1 cellular context compared by ENCODE assay signal in genomic region chr5:59116231-59116900, GRCh38.
TF ChIP-seq lines count a peak whose summit lies in the region.

No MANE protein-coding gene starts in this region.

TF ChIP-seq in GM23338, 12 proteins besides CTCF, POLR2A, EP300 and RAD21 (continued from another document):
- TF ChIP-seq, protein P1, sequence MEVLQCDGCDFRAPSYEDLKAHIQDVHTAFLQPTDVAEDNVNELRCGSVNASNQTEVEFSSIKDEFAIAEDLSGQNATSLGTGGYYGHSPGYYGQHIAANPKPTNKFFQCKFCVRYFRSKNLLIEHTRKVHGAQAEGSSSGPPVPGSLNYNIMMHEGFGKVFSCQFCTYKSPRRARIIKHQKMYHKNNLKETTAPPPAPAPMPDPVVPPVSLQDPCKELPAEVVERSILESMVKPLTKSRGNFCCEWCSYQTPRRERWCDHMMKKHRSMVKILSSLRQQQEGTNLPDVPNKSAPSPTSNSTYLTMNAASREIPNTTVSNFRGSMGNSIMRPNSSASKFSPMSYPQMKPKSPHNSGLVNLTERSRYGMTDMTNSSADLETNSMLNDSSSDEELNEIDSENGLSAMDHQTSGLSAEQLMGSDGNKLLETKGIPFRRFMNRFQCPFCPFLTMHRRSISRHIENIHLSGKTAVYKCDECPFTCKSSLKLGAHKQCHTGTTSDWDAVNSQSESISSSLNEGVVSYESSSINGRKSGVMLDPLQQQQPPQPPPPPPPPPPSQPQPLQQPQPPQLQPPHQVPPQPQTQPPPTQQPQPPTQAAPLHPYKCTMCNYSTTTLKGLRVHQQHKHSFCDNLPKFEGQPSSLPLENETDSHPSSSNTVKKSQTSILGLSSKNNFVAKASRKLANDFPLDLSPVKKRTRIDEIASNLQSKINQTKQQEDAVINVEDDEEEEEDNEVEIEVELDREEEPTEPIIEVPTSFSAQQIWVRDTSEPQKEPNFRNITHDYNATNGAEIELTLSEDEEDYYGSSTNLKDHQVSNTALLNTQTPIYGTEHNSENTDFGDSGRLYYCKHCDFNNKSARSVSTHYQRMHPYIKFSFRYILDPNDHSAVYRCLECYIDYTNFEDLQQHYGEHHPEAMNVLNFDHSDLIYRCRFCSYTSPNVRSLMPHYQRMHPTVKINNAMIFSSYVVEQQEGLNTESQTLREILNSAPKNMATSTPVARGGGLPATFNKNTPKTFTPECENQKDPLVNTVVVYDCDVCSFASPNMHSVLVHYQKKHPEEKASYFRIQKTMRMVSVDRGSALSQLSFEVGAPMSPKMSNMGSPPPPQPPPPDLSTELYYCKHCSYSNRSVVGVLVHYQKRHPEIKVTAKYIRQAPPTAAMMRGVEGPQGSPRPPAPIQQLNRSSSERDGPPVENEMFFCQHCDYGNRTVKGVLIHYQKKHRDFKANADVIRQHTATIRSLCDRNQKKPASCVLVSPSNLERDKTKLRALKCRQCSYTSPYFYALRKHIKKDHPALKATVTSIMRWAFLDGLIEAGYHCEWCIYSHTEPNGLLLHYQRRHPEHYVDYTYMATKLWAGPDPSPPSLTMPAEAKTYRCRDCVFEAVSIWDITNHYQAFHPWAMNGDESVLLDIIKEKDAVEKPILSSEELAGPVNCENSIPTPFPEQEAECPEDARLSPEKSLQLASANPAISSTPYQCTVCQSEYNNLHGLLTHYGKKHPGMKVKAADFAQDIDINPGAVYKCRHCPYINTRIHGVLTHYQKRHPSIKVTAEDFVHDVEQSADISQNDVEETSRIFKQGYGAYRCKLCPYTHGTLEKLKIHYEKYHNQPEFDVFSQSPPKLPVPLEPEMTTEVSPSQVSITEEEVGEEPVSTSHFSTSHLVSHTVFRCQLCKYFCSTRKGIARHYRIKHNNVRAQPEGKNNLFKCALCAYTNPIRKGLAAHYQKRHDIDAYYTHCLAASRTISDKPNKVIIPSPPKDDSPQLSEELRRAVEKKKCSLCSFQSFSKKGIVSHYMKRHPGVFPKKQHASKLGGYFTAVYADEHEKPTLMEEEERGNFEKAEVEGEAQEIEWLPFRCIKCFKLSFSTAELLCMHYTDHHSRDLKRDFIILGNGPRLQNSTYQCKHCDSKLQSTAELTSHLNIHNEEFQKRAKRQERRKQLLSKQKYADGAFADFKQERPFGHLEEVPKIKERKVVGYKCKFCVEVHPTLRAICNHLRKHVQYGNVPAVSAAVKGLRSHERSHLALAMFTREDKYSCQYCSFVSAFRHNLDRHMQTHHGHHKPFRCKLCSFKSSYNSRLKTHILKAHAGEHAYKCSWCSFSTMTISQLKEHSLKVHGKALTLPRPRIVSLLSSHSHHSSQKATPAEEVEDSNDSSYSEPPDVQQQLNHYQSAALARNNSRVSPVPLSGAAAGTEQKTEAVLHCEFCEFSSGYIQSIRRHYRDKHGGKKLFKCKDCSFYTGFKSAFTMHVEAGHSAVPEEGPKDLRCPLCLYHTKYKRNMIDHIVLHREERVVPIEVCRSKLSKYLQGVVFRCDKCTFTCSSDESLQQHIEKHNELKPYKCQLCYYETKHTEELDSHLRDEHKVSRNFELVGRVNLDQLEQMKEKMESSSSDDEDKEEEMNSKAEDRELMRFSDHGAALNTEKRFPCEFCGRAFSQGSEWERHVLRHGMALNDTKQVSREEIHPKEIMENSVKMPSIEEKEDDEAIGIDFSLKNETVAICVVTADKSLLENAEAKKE (CRISPR knock-in tag; IDR thresholded peaks at IDR 0.05), result no peak
- TF ChIP-seq CREB1 (CRISPR knock-in tag; IDR thresholded peaks at IDR 0.05; ENCODE audit: low read depth) (no peak), EZH2phosphoT487 (IDR thresholded peaks at IDR 0.05; ENCODE audit: unreplicated experiment) (no peak), EZH2 (IDR thresholded peaks at IDR 0.05; ENCODE audit: low read depth, unreplicated experiment) (no peak), STAT1 (IDR thresholded peaks at IDR 0.05; ENCODE audit: unreplicated experiment) (no peak), ZNF114 (CRISPR knock-in tag; IDR thresholded peaks at IDR 0.05) (no peak), ZNF331 (CRISPR knock-in tag; IDR thresholded peaks at IDR 0.05; ENCODE audit: low read depth) (no peak)
- TF ChIP-seq, protein P2, sequence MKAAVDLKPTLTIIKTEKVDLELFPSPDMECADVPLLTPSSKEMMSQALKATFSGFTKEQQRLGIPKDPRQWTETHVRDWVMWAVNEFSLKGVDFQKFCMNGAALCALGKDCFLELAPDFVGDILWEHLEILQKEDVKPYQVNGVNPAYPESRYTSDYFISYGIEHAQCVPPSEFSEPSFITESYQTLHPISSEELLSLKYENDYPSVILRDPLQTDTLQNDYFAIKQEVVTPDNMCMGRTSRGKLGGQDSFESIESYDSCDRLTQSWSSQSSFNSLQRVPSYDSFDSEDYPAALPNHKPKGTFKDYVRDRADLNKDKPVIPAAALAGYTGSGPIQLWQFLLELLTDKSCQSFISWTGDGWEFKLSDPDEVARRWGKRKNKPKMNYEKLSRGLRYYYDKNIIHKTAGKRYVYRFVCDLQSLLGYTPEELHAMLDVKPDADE (IDR thresholded peaks at IDR 0.05), result no peak
- TF ChIP-seq, protein P3, sequence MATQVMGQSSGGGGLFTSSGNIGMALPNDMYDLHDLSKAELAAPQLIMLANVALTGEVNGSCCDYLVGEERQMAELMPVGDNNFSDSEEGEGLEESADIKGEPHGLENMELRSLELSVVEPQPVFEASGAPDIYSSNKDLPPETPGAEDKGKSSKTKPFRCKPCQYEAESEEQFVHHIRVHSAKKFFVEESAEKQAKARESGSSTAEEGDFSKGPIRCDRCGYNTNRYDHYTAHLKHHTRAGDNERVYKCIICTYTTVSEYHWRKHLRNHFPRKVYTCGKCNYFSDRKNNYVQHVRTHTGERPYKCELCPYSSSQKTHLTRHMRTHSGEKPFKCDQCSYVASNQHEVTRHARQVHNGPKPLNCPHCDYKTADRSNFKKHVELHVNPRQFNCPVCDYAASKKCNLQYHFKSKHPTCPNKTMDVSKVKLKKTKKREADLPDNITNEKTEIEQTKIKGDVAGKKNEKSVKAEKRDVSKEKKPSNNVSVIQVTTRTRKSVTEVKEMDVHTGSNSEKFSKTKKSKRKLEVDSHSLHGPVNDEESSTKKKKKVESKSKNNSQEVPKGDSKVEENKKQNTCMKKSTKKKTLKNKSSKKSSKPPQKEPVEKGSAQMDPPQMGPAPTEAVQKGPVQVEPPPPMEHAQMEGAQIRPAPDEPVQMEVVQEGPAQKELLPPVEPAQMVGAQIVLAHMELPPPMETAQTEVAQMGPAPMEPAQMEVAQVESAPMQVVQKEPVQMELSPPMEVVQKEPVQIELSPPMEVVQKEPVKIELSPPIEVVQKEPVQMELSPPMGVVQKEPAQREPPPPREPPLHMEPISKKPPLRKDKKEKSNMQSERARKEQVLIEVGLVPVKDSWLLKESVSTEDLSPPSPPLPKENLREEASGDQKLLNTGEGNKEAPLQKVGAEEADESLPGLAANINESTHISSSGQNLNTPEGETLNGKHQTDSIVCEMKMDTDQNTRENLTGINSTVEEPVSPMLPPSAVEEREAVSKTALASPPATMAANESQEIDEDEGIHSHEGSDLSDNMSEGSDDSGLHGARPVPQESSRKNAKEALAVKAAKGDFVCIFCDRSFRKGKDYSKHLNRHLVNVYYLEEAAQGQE (IDR thresholded peaks at IDR 0.05; ENCODE audit: unreplicated experiment), result no peak
TF ChIP-seq in GM23338: peak in this region for 0.
